In the genomic region with DNA sequence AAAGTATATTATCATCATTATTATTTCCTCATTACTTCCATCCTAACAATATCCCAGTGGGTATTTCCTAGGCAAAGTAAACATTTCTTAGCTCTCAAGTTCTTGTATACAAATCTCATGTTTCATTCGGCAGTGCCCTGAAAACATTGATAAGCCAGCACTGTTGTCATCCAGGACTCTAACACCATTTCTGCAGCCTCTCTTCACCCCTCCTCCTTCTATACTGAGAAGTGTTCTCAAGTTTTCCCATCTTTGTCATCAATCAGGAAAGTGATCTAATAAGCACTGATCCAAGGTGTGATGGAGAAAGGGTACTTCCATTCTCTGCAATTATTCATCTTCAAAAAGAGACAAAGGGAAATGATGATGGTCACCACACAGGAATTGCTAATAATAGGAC, we compare ENCODE assay signal across 13 cellular contexts.
DNase-seq lines count a peak whose midpoint lies in the region; ATAC-seq and TF ChIP-seq lines count a peak whose summit lies in the region.
"Had no signal": no experiment of that assay in that cellular context is flagged by ENCODE, and none has a peak within 500 bp of the region (broad histone marks: within the 10 kb centered on the region; RNA-seq: fewer than 3 reads in every experiment).

No MANE protein-coding gene starts in this region.

- 14 to 23% (median 16%) methylated on average over 1 of the region's 1 CpG for WGBS in heart left ventricle, 4 donors
- 0% methylated on average over 1 of the region's 1 CpG for WGBS in gastroesophageal sphincter (ENCODE audit: low coverage in 1 of 2), 2 donors
- 11 to 20% (median 17%) methylated on average over 1 of the region's 1 CpG for WGBS in psoas muscle, 3 donors

- no peaks in the 10 kb centered on the region for H3K9me3 ChIP-seq in heart left ventricle
- no peaks in the 10 kb centered on the region for H3K9me3 ChIP-seq in gastroesophageal sphincter
- H3K9me3 ChIP-seq in psoas muscle, result no peaks in the 10 kb centered on the region
- H3K9me3 ChIP-seq in vagina, result no peaks in the 10 kb centered on the region

- H3K4me1 ChIP-seq in heart left ventricle (peaks cover 0 to 67% (median 39%) of the 10 kb centered on the region in 12 donors), gastroesophageal sphincter (peaks cover 4 to 55% (median 7%) of the 10 kb centered on the region in 3 donors), psoas muscle (peaks cover 37% of the 10 kb centered on the region), vagina (peaks cover 34% of the 10 kb centered on the region)

- no peak for ATAC-seq in heart left ventricle
- no peak for ATAC-seq in Right ventricle myocardium superior (ENCODE audit: poor library complexity)
- ATAC-seq in gastroesophageal sphincter, result no peak
- ATAC-seq in psoas muscle, result no peak
- ATAC-seq: activated T-cell treated with anti-CD3 and anti-CD28 coated beads, Interleukin-2, amount 50 U/mL, for 72 hours; left colon had no signal

- intact Hi-C loops in heart left ventricle (cut with DNase I), result no loop called here
- intact Hi-C loops in Right ventricle myocardium superior (cut with DNase I), result no loop called here
- intact Hi-C loops in psoas muscle (cut with DNase I), result no loop called here
- intact Hi-C loops in vagina (cut with DNase I), result no loop called here

- TF ChIP-seq CTCF in heart left ventricle (IDR thresholded peaks at IDR 0.05) (no peak), gastroesophageal sphincter (IDR thresholded peaks at IDR 0.05) (no peak), psoas muscle (IDR thresholded peaks at IDR 0.05) (no peak), vagina (IDR thresholded peaks at IDR 0.05) (no peak)

- DNase-seq in heart left ventricle (no peak), Right ventricle myocardium superior (no peak), psoas muscle (no peak), vagina (ENCODE audit: extremely low spot score in 2 of 2) (no peak), 8988T (no peak), RKO (ENCODE audit: low spot score) (no peak), NCI-H1092 (lab: John Stamatoyannopoulos, UW) (no peak)
- DNase-seq: activated T-cell treated with anti-CD3 and anti-CD28 coated beads, Interleukin-2, amount 50 U/mL, for 72 hours; left colon; NCI-H1417 treated with DMSO at 0.1 percent for 48 hours; NCI-H774 had no signal

- H3K27ac ChIP-seq in heart left ventricle, result peak overlapping the region; percentile 54 to 88 (median 76)
- peak overlapping the region; percentile 34 to 71 (median 62) for H3K27ac ChIP-seq in gastroesophageal sphincter
- peak overlapping the region; percentile 80 for H3K27ac ChIP-seq in psoas muscle
- peak overlapping the region; percentile 51 for H3K27ac ChIP-seq in vagina
- H3K27ac ChIP-seq: SK-N-MC had no signal

- H3K4me3 ChIP-seq in heart left ventricle, result peak overlapping the region in 6 of 12 donors; percentile 1 to 40 (median 18)
- no peak overlapping the region for H3K4me3 ChIP-seq in gastroesophageal sphincter
- H3K4me3 ChIP-seq in psoas muscle, result peak overlapping the region; percentile 43
- no peak overlapping the region for H3K4me3 ChIP-seq in vagina
- H3K4me3 ChIP-seq: SK-N-MC had no signal

- H3K27me3 ChIP-seq in heart left ventricle (no peaks in the 10 kb centered on the region), gastroesophageal sphincter (no peaks in the 10 kb centered on the region), psoas muscle (ENCODE audit: insufficient read depth in 3 of 3, low read length in 2 of 3) (no peaks in the 10 kb centered on the region), vagina (no peaks in the 10 kb centered on the region)

- TF ChIP-seq EP300 in gastroesophageal sphincter (IDR thresholded peaks at IDR 0.05), result no peak

- H3K36me3 ChIP-seq in heart left ventricle (no peaks in the 10 kb centered on the region), gastroesophageal sphincter (no peaks in the 10 kb centered on the region), psoas muscle (ENCODE audit: insufficient read depth in 1 of 2, low read depth in 1 of 2) (no peaks in the 10 kb centered on the region), vagina (no peaks in the 10 kb centered on the region)

- TF ChIP-seq POLR2A in heart left ventricle (IDR thresholded peaks at IDR 0.05) (no peak), gastroesophageal sphincter (IDR thresholded peaks at IDR 0.05) (no peak), vagina (IDR thresholded peaks at IDR 0.05) (no peak)
